ENCODE assay signal across 15 cellular contexts in genomic region chr14:96164861-96165490, GRCh38. TPM values are rescaled to one million over a fixed set of nuclear protein-coding genes. Genes with fewer than 3 reads are reported as not detected.
DNase-seq lines count a peak whose midpoint lies in the region; ATAC-seq, FAIRE-seq and TF ChIP-seq lines count a peak whose summit lies in the region.
"Had no signal": no experiment of that assay in that cellular context is flagged by ENCODE, and none has a peak within 500 bp of the region (broad histone marks: within the 10 kb centered on the region; RNA-seq: fewer than 3 reads in every experiment).

No MANE protein-coding gene starts in this region.

- H3K4me1 ChIP-seq in IMR-90 (ENCODE audit: control insufficient read depth, insufficient read depth, low read length) (peaks cover 46% of the 10 kb centered on the region), small intestine (ENCODE audit: control insufficient read depth in 2 of 2, insufficient read depth in 1 of 2, low read depth in 1 of 2, low read length in 1 of 2) (peaks cover 2 to 8% of the 10 kb centered on the region in 2 donors), HAP-1 (no peaks in the 10 kb centered on the region)
- H3K4me1 ChIP-seq: BE2C had no signal

- H3K27me3 Mint-ChIP-seq in Calu3 (ENCODE audit: unreplicated experiment): peaks cover 13% of the 10 kb centered on the region

- TF ChIP-seq RAD21 in IMR-90 (IDR thresholded peaks at IDR 0.05; ENCODE audit: low read length): no peak

- FAIRE-seq in small intestine (lab: Jason Lieb, UNC): no peak
- FAIRE-seq: HTR-8/SVneo had no signal

- no peak overlapping the region for H3K9ac ChIP-seq in IMR-90 (ENCODE audit: low read depth, low read length)

- TF ChIP-seq CTCF in AG04450 (IDR thresholded peaks at IDR 0.05; ENCODE audit: low read depth, low read length) (no peak), IMR-90 (conservative IDR thresholded peaks at IDR 0.05; ENCODE audit: low read depth, low read length) (no peak), fibroblast of villous mesenchyme (IDR thresholded peaks at IDR 0.05; ENCODE audit: insufficient read depth, low read depth, low read length) (no peak), Calu3 (IDR thresholded peaks at IDR 0.05; ENCODE audit: unreplicated experiment) (no peak)

- no peaks in the 10 kb centered on the region for H3K9me3 Mint-ChIP-seq in Calu3 (ENCODE audit: low read depth, unreplicated experiment)
- H3K9me3 Mint-ChIP-seq: CD8-positive, alpha-beta T cell had no signal

- peak overlapping the region; percentile 89; the same call in 2 of the 3 replicates for H2BK15ac ChIP-seq in IMR-90 (ENCODE audit: low read depth, low read length)

- TF ChIP-seq POLR2A in IMR-90 (IDR thresholded peaks at IDR 0.05; ENCODE audit: low read depth, low read length): no peak

- H4K8ac ChIP-seq in IMR-90 (ENCODE audit: low read depth in 2 of 2, low read length in 2 of 2): peak overlapping the region in 1 of 2 experiments; percentile 56; a peak in 3 of 4 replicates

- H3K9me1 ChIP-seq in IMR-90 (ENCODE audit: insufficient read depth, low read length): peaks cover 35% of the 10 kb centered on the region

- peak overlapping the region; percentile 97 for H2AK5ac ChIP-seq in IMR-90 (ENCODE audit: low read depth, low read length)

- CTCF ChIA-PET in AG04450 (lab: Charles Lee) (no interaction called here), IMR-90 (lab: Yijun Ruan, JAX) (no interaction called here), Calu3 (lab: Charles Lee) (no interaction called here)

- no peak for ATAC-seq in IMR-90 (ENCODE audit: low read depth)
- ATAC-seq: CD8-positive, alpha-beta T cell had no signal

- peak overlapping the region; percentile 31 for H3K27ac ChIP-seq in AG04450 (ENCODE audit: low read depth, low read length)
- H3K27ac ChIP-seq in IMR-90 (ENCODE audit: insufficient read depth, low read length): peak overlapping the region; percentile 64; the same call in 1 of the 2 replicates
- no peak overlapping the region for H3K27ac ChIP-seq in small intestine (ENCODE audit: low read depth in 1 of 2, low read length in 1 of 2)

- H2AFZ ChIP-seq in IMR-90 (replicated peaks; ENCODE audit: low read length, poor library complexity): peak overlapping the region; percentile 58

- POLR2A ChIA-PET in AG04450 (lab: Yijun Ruan, JAX): interaction anchor here (0.5 to 1.7 kb wide), 4 partner anchors 19 to 65 kb away, joined by 3 to 9 read pairs (median 4); partner anchors contain the start of gene BDKRB2
- POLR2A ChIA-PET in IMR-90 (lab: Charles Lee; ENCODE audit: unreplicated experiment): no interaction called here

- WGBS in IMR-90 (ENCODE audit: extremely low coverage in 2 of 2, insufficient read length in 1 of 2), 2 experiments: 100% methylated on average over 1 of the region's 5 CpGs; no CpG with 5 or more reads in 1 of the 2 experiments
- WGBS in small intestine, 3 donors: 72 to 81% (median 73%) methylated on average over 5 of the region's 5 CpGs

- in situ Hi-C loops in IMR-90 (cut with MboI; ENCODE audit: low sequenced_read_pairs): no loop called here
- in situ Hi-C loops in HAP-1 (cut with MboI; ENCODE audit: low sequenced_read_pairs): no loop called here

- intact Hi-C loops in IMR-90 (cut with micrococcal nuclease): loop anchor here (5.0 kb wide), 1 partner anchor 43 kb away; no protein-coding TSS in a partner anchor
- intact Hi-C loops in Calu3 (cut with micrococcal nuclease; ENCODE audit: unreplicated experiment): no loop called here

- H3K36me3 ChIP-seq in IMR-90 (ENCODE audit: control insufficient read depth, insufficient read depth, low read length) (no peaks in the 10 kb centered on the region), small intestine (ENCODE audit: control insufficient read depth in 2 of 2, insufficient read depth in 2 of 2, low read length in 2 of 2) (no peaks in the 10 kb centered on the region), HAP-1 (replicated peaks) (no peaks in the 10 kb centered on the region)
- H3K36me3 ChIP-seq: BE2C, Peyer's patch had no signal

- H3K9me3 ChIP-seq in AG04450 (ENCODE audit: control insufficient read depth, insufficient read depth, low read length) (no peaks in the 10 kb centered on the region), IMR-90 (ENCODE audit: control insufficient read depth, insufficient read depth, low read length) (no peaks in the 10 kb centered on the region), small intestine (ENCODE audit: control insufficient read depth, low read depth) (no peaks in the 10 kb centered on the region), HAP-1 (no peaks in the 10 kb centered on the region)
- H3K9me3 ChIP-seq: BE2C, Peyer's patch had no signal

- peak overlapping the region; percentile 91 for H4K91ac ChIP-seq in IMR-90 (ENCODE audit: insufficient read depth, low read depth, low read length)

- peak overlapping the region; percentile 71 for H2BK5ac ChIP-seq in IMR-90 (ENCODE audit: low read depth, low read length, poor library complexity, severe bottlenecking)

- peak overlapping the region; percentile 83 for H3K14ac ChIP-seq in IMR-90 (replicated peaks; ENCODE audit: low read depth, low read length)

- no peak overlapping the region for H3K4me3 Mint-ChIP-seq in Calu3 (ENCODE audit: low read depth, unreplicated experiment)
- H3K4me3 Mint-ChIP-seq: CD8-positive, alpha-beta T cell had no signal

- no peaks in the 10 kb centered on the region for H3K36me3 Mint-ChIP-seq in Calu3 (ENCODE audit: insufficient read depth, unreplicated experiment)
- H3K36me3 Mint-ChIP-seq: CD8-positive, alpha-beta T cell had no signal

- H3K4me3 ChIP-seq in AG04450 (ENCODE audit: low read depth, low read length) (no peak overlapping the region), IMR-90 (ENCODE audit: insufficient read depth, low read depth, low read length) (no peak overlapping the region), fibroblast of villous mesenchyme (ENCODE audit: low read depth, low read length) (no peak overlapping the region), small intestine (ENCODE audit: low read depth in 1 of 2, low read length in 2 of 2) (no peak overlapping the region), HAP-1 (no peak overlapping the region)
- H3K4me3 ChIP-seq: Peyer's patch had no signal

- H2BK20ac ChIP-seq in IMR-90 (ENCODE audit: low read depth, low read length): peak overlapping the region; percentile 93

- H3K27ac Mint-ChIP-seq in Calu3 (ENCODE audit: unreplicated experiment): no peak overlapping the region
- H3K27ac Mint-ChIP-seq: CD8-positive, alpha-beta T cell had no signal

- peak overlapping the region; percentile 68 for H2AK9ac ChIP-seq in IMR-90 (replicated peaks; ENCODE audit: low read depth, low read length, poor library complexity)

- H3K4me1 Mint-ChIP-seq in Calu3 (ENCODE audit: low read depth, unreplicated experiment): peaks cover 19% of the 10 kb centered on the region

- no peak overlapping the region for H3K56ac ChIP-seq in IMR-90 (ENCODE audit: extremely low read depth, insufficient read depth, low read length)

- H4K20me1 ChIP-seq in IMR-90 (ENCODE audit: insufficient read depth, low read length): no peaks in the 10 kb centered on the region

- BruUV-seq in IMR-90 (replicated peaks; lab: Mats Ljungman, UMichigan): no TSS peak
- no TSS peak for BruUV-seq in Calu3 (replicated peaks; lab: Mats Ljungman, UMichigan)

- H3K27me3 ChIP-seq in AG04450 (ENCODE audit: control insufficient read depth, insufficient read depth, low read length) (no peaks in the 10 kb centered on the region), IMR-90 (ENCODE audit: control insufficient read depth, insufficient read depth, low read length) (no peaks in the 10 kb centered on the region), small intestine (ENCODE audit: control insufficient read depth in 2 of 2, insufficient read depth in 2 of 2, low read length in 2 of 2) (no peaks in the 10 kb centered on the region), HAP-1 (ENCODE audit: low read depth) (peaks cover 3% of the 10 kb centered on the region; the same call in 1 of the 2 replicates)
- H3K27me3 ChIP-seq: BE2C, Peyer's patch had no signal

- no peaks in the 10 kb centered on the region; a peak in 1 of 4 replicates for H3K79me1 ChIP-seq in IMR-90 (ENCODE audit: low read depth in 1 of 2, low read length in 2 of 2)

- H3K23ac ChIP-seq in IMR-90 (ENCODE audit: low read depth, low read length): peak overlapping the region; percentile 53; the same call in 1 of the 2 replicates

- H3K4ac ChIP-seq in IMR-90 (ENCODE audit: low read depth, low read length): peak overlapping the region; percentile 99

- H4K5ac ChIP-seq in IMR-90 (ENCODE audit: low read depth, low read length): peak overlapping the region; percentile 79

- peak overlapping the region; percentile 79 for H3K18ac ChIP-seq in IMR-90 (ENCODE audit: low read depth, low read length)

- H2BK120ac ChIP-seq in IMR-90 (ENCODE audit: low read depth, low read length): peak overlapping the region; percentile 99

- DNase-seq in AG04450 (ENCODE audit: low read depth, low spot score) (no peak), IMR-90 (peak; percentile 58), fibroblast of villous mesenchyme (ENCODE audit: low read depth) (peak; percentile 81), small intestine (peak; percentile 36), CD1c-positive myeloid dendritic cell (ENCODE audit: extremely low spot score) (no peak), HAP-1 (ENCODE audit: low spot score in 2 of 2) (no peak), Calu3 (no peak)
- DNase-seq: BE2C, GOT3, NCI-H446, NCI-H774, SIG-M5 had no signal

- H3K4me2 ChIP-seq in IMR-90 (ENCODE audit: low read depth, low read length): no peak overlapping the region

- dilution Hi-C loops in IMR-90 (cut with HindIII; ENCODE audit: low sequenced_read_pairs, unreplicated experiment): no loop called here

TF ChIP-seq in IMR-90, 13 proteins besides CTCF, POLR2A, EP300 and RAD21:
- no peak for TF ChIP-seq MAZ (IDR thresholded peaks at IDR 0.05; ENCODE audit: borderline replicate concordance, low read depth, low read length)

RNA-seq across cellular contexts. Expression of gene BDKRB2, which starts 39.7 kb away (rescaled TPM):
- polyA plus RNA-seq in AG04450 (2011; rRNA removed): 182 and 212 TPM in 2 replicates
- 383 and 523 TPM in 2 replicates for polyA minus RNA-seq in AG04450 (2011; rRNA and poly(A)+ RNA removed)
- total RNA-seq in IMR-90 (2012; rRNA removed): 60.5 and 73.1 TPM in 2 replicates
- polyA plus RNA-seq in IMR-90 (2012; rRNA removed): 52.1 and 60.9 TPM in 2 replicates
- polyA plus RNA-seq in IMR-90 (2012; cell fraction: cytosol; rRNA removed): 32.4 and 87.1 TPM in 2 replicates
- 63.4 and 68.9 TPM in 2 replicates for polyA plus RNA-seq in IMR-90 (2012; cell fraction: nucleus; rRNA removed; ENCODE audit: low replicate concordance)
- total RNA-seq in fibroblast of villous mesenchyme: 51.5 and 105 TPM in 2 replicates
- polyA plus RNA-seq in small intestine: 1 to 10 TPM; 1.3 to 8.2 (median 4.1) TPM
- 0.27 and 0.28 TPM in 2 replicates for total RNA-seq in Calu3 (2022)
- total RNA-seq: CD8-positive, alpha-beta T cell had no signal

Comparison
In these comparisons a context has a peak if more than half of its experiments do, and no peak if none do; other contexts are left out.
1. DNase-seq: peak in IMR-90 (single experiment), fibroblast of villous mesenchyme (single experiment) and small intestine (single experiment); none in AG04450 (single experiment), CD1c-positive myeloid dendritic cell (single experiment), HAP-1 (0 of 2) and Calu3 (single experiment).
2. H3K27ac ChIP-seq: peak in AG04450 (single experiment) and IMR-90 (single experiment); none in small intestine (0 of 2).
3. RNA of gene BDKRB2, which starts 39.7 kb away (total RNA-seq): 51.5 to 105 TPM in fibroblast of villous mesenchyme and 60.5 to 73.1 TPM in IMR-90; 0.27 to 0.28 TPM in Calu3; every median in the first group is over 10 times any median in the second.